ENCODE assay signal across 21 cellular contexts in genomic region chr3:9078561-9079240, GRCh38.
DNase-seq lines count a peak whose midpoint lies in the region; ATAC-seq, FAIRE-seq and TF ChIP-seq lines count a peak whose summit lies in the region.
"Had no signal": no experiment of that assay in that cellular context is flagged by ENCODE, and none has a peak within 500 bp of the region (broad histone marks: within the 10 kb centered on the region; RNA-seq: fewer than 3 reads in every experiment).

No MANE protein-coding gene starts in this region.

- POLR2A ChIA-PET in HepG2 (lab: Yijun Ruan, JAX): no interaction called here
- POLR2A ChIA-PET in T-cell (lab: Charles Lee): no interaction called here
- POLR2A ChIA-PET in CD8-positive, alpha-beta T cell (lab: Charles Lee): no interaction called here

- no peaks in the 10 kb centered on the region for H3K27me3 Mint-ChIP-seq in T-cell
- H3K27me3 Mint-ChIP-seq in CD8-positive, alpha-beta T cell (ENCODE audit: low read depth): no peaks in the 10 kb centered on the region
- H3K27me3 Mint-ChIP-seq: T-helper 17 cell had no signal

- 0 out of 2 replicates have a peak, but pooled peaks have one; percentile 15 for TF ChIP-seq CTCF in HepG2 (CRISPR knock-in tag; IDR thresholded peaks at IDR 0.05)
- TF ChIP-seq CTCF in right lobe of liver (IDR thresholded peaks at IDR 0.05): no peak
- TF ChIP-seq CTCF in epithelial cell of proximal tubule (conservative IDR thresholded peaks at IDR 0.05; ENCODE audit: low read depth, low read length): peak; percentile 40
- TF ChIP-seq CTCF in thoracic aorta (IDR thresholded peaks at IDR 0.05): peak; percentile 11
- TF ChIP-seq CTCF in CD8-positive, alpha-beta T cell (IDR thresholded peaks at IDR 0.05): no peak

- ATAC-seq in HepG2 (peak; percentile 95; the same call in 2 of the 3 replicates), right lobe of liver (no peak), thoracic aorta (ENCODE audit: insufficient number of reproducible peaks, low FRiP score, low read depth) (no peak), T-cell (replicated peaks in 1 of 4) (no peak)
- ATAC-seq in CD8-positive, alpha-beta T cell: no peak
- ATAC-seq: psoas muscle, T-helper 17 cell had no signal

- H3K36me3 ChIP-seq in HepG2 (replicated peaks in 1 of 2; ENCODE audit: control insufficient read depth in 1 of 2, insufficient read depth in 2 of 2, low read length in 2 of 2) (no peaks in the 10 kb centered on the region), right lobe of liver (no peaks in the 10 kb centered on the region), thoracic aorta (no peaks in the 10 kb centered on the region)
- no peaks in the 10 kb centered on the region for H3K36me3 ChIP-seq in CD8-positive, alpha-beta T cell (ENCODE audit: insufficient read depth, low read length)
- H3K36me3 ChIP-seq: transverse colon had no signal

- WGBS in HepG2 (ENCODE audit: low lambda C conversion rate): 36% methylated on average over 5 of the region's 5 CpGs
- 69% methylated on average over 4 of the region's 5 CpGs for WGBS in right lobe of liver (ENCODE audit: insufficient coverage, low coverage, low lambda C conversion rate, missing lambda C conversion rate)

- no peak for FAIRE-seq in HepG2 (lab: Jason Lieb, UNC)
- FAIRE-seq: islet of Langerhans had no signal

- in situ Hi-C loops in HepG2 (cut with HindIII; ENCODE audit: extremely low pct_ligation_motif_present, low pct_unique_long_range_greater_than_20kb): no loop called here

- no peak overlapping the region for H3K27ac Mint-ChIP-seq in T-cell
- H3K27ac Mint-ChIP-seq in CD8-positive, alpha-beta T cell: no peak overlapping the region
- H3K27ac Mint-ChIP-seq: activated T-helper 2 cell treated with anti-CD3 and anti-CD28 coated beads, Interferon-gamma antibody, Interleukin-2, Interleukin-4, amounts not matched to agents 10 μg/mL and 5 μg/mL and 100 μg/mL, durations not matched to agents 14 hours and 24 hours and 36 hours; T-helper 17 cell had no signal

- no peak overlapping the region for H3K9ac ChIP-seq in HepG2 (ENCODE audit: insufficient read depth, low read depth, low read length)

- no peaks in the 10 kb centered on the region for H3K27me3 ChIP-seq in HepG2 (ENCODE audit: control insufficient read depth in 1 of 2, insufficient read depth in 2 of 2, low read length in 2 of 2)
- H3K27me3 ChIP-seq in right lobe of liver: no peaks in the 10 kb centered on the region
- H3K27me3 ChIP-seq in thoracic aorta (replicated peaks; ENCODE audit: insufficient read depth): no peaks in the 10 kb centered on the region
- no peaks in the 10 kb centered on the region for H3K27me3 ChIP-seq in CD8-positive, alpha-beta T cell (ENCODE audit: insufficient read depth, low read length)
- H3K27me3 ChIP-seq: transverse colon had no signal

- no TSS peak for BruUV-seq in HepG2 (replicated peaks; lab: Mats Ljungman, UMichigan)

- H3K4me3 Mint-ChIP-seq in T-cell: no peak overlapping the region
- no peak overlapping the region for H3K4me3 Mint-ChIP-seq in CD8-positive, alpha-beta T cell
- H3K4me3 Mint-ChIP-seq: T-helper 17 cell had no signal

- no peaks in the 10 kb centered on the region for H4K20me1 ChIP-seq in HepG2 (ENCODE audit: insufficient read depth, low read length)

- TF ChIP-seq POLR2A in HepG2 (IDR thresholded peaks at IDR 0.05; ENCODE audit: insufficient read depth in 1 of 2, low read depth in 2 of 2, low read length in 2 of 2) (no peak), right lobe of liver (IDR thresholded peaks at IDR 0.05) (no peak)

- no peaks in the 10 kb centered on the region for H3K4me1 Mint-ChIP-seq in T-cell
- H3K4me1 Mint-ChIP-seq in CD8-positive, alpha-beta T cell (ENCODE audit: low read depth): no peaks in the 10 kb centered on the region
- H3K4me1 Mint-ChIP-seq: T-helper 17 cell had no signal

- no peak overlapping the region for H3K4me3 ChIP-seq in HepG2 (replicated peaks in 1 of 3; ENCODE audit: insufficient read depth in 1 of 3, low read depth in 2 of 3, low read length in 3 of 3)
- H3K4me3 ChIP-seq in right lobe of liver: no peak overlapping the region
- H3K4me3 ChIP-seq in epithelial cell of proximal tubule (ENCODE audit: low read depth, low read length): no peak overlapping the region
- H3K4me3 ChIP-seq in thoracic aorta: no peak overlapping the region
- H3K4me3 ChIP-seq in CD8-positive, alpha-beta T cell (ENCODE audit: low read depth, low read length): no peak overlapping the region
- H3K4me3 ChIP-seq: psoas muscle, transverse colon had no signal

- no peak overlapping the region for H2AFZ ChIP-seq in HepG2 (ENCODE audit: low read length)

- H3K79me2 ChIP-seq in HepG2 (ENCODE audit: insufficient read depth, low read length): no peaks in the 10 kb centered on the region

- H3K4me2 ChIP-seq in HepG2 (ENCODE audit: low read depth, low read length): no peak overlapping the region

- H3K27ac ChIP-seq in HepG2 (ENCODE audit: extremely low read length, insufficient read depth, low read length): no peak overlapping the region
- H3K27ac ChIP-seq in right lobe of liver: no peak overlapping the region
- no peak overlapping the region for H3K27ac ChIP-seq in thoracic aorta
- no peak overlapping the region for H3K27ac ChIP-seq in CD8-positive, alpha-beta T cell (ENCODE audit: low read depth, low read length)
- H3K27ac ChIP-seq: psoas muscle, transverse colon had no signal

- no peaks in the 10 kb centered on the region for H3K36me3 Mint-ChIP-seq in T-cell
- no peaks in the 10 kb centered on the region for H3K36me3 Mint-ChIP-seq in CD8-positive, alpha-beta T cell

- no peak for TF ChIP-seq EP300 in HepG2 (IDR thresholded peaks at IDR 0.05; ENCODE audit: low read depth in 2 of 2, low read length in 2 of 2)
- no peak for TF ChIP-seq EP300 in HepG2 (CRISPR knock-in tag; IDR thresholded peaks at IDR 0.05; ENCODE audit: borderline replicate concordance)

- intact Hi-C loops in HepG2 (cut with micrococcal nuclease; ENCODE audit: unreplicated experiment): no loop called here
- intact Hi-C loops in right lobe of liver (cut with DNase I): no loop called here
- intact Hi-C loops in CD8-positive, alpha-beta T cell (cut with DNase I, micrococcal nuclease): no loop called here

- H3K4me1 ChIP-seq in HepG2 (ENCODE audit: insufficient read depth, low read length) (no peaks in the 10 kb centered on the region), right lobe of liver (no peaks in the 10 kb centered on the region), thoracic aorta (ENCODE audit: control insufficient read depth in 1 of 2, low read depth in 2 of 2) (no peaks in the 10 kb centered on the region)
- H3K4me1 ChIP-seq in CD8-positive, alpha-beta T cell (ENCODE audit: insufficient read depth, low read length): no peaks in the 10 kb centered on the region
- H3K4me1 ChIP-seq: psoas muscle, transverse colon had no signal

- no peak for TF ChIP-seq RAD21 in HepG2 (CRISPR knock-in tag; IDR thresholded peaks at IDR 0.05)

- DNase-seq in HepG2 (ENCODE audit: low spot score): peak; percentile 9
- no peak for DNase-seq in right lobe of liver
- peak; percentile 8 for DNase-seq in NAMALWA (ENCODE audit: low spot score)
- no peak for DNase-seq in epithelial cell of proximal tubule (ENCODE audit: low read depth)
- DNase-seq in thoracic aorta (ENCODE audit: low spot score): no peak
- no peak for DNase-seq in superior temporal gyrus (ENCODE audit: extremely low spot score)
- no peak for DNase-seq in T-cell
- DNase-seq in CD8-positive, alpha-beta T cell: no peak
- DNase-seq: activated CD4-positive, alpha-beta T cell treated with anti-CD3 and anti-CD28 coated beads, Interleukin-2, amount 50 U/mL, for 1 hour; AML-193; DMS153; effector CD4-positive, alpha-beta T cell; foreskin melanocyte; NCI-H1105; NCI-H446 treated with DMSO at 0.1 percent for 48 hours; psoas muscle; RPMI8226; T-helper 17 cell; transverse colon had no signal

- no peaks in the 10 kb centered on the region for H3K9me3 Mint-ChIP-seq in T-cell
- H3K9me3 Mint-ChIP-seq in CD8-positive, alpha-beta T cell: no peaks in the 10 kb centered on the region
- H3K9me3 Mint-ChIP-seq: activated T-helper 2 cell treated with anti-CD3 and anti-CD28 coated beads, Interferon-gamma antibody, Interleukin-2, Interleukin-4, amounts not matched to agents 10 μg/mL and 5 μg/mL and 100 μg/mL, durations not matched to agents 14 hours and 24 hours and 36 hours had no signal

- H3K9me3 ChIP-seq in HepG2 (ENCODE audit: low read length) (no peaks in the 10 kb centered on the region), right lobe of liver (no peaks in the 10 kb centered on the region), thoracic aorta (no peaks in the 10 kb centered on the region)
- no peaks in the 10 kb centered on the region for H3K9me3 ChIP-seq in CD8-positive, alpha-beta T cell (ENCODE audit: low read length)
- H3K9me3 ChIP-seq: psoas muscle, transverse colon had no signal

- CTCF ChIA-PET in HepG2 (lab: Yijun Ruan, JAX; ENCODE audit: low intra/inter-chr PET ratio, low total read pairs) (interaction anchor here (1.1 kb wide), 1 partner anchor 107 kb away, joined by 4 read pairs; no protein-coding TSS in a partner anchor), T-cell (lab: Charles Lee) (no interaction called here)
- CTCF ChIA-PET in CD8-positive, alpha-beta T cell (lab: Charles Lee): no interaction called here

TF ChIP-seq in HepG2, 621 proteins besides CTCF, POLR2A, EP300 and RAD21 (continues in another document):
- TF ChIP-seq ZNF629 (CRISPR knock-in tag; conservative IDR thresholded peaks at IDR 0.05): peak; percentile 45; the same call in 1 of the 2 replicates
- no peak for TF ChIP-seq SKI (IDR thresholded peaks at IDR 0.05; ENCODE audit: partially characterized antibody)
- no peak for TF ChIP-seq THRA (CRISPR knock-in tag; IDR thresholded peaks at IDR 0.05; ENCODE audit: borderline replicate concordance)
- no peak for TF ChIP-seq TIGD3 (CRISPR knock-in tag; IDR thresholded peaks at IDR 0.05; ENCODE audit: borderline replicate concordance)

Comparison
In these comparisons a context has a peak if more than half of its experiments do, and no peak if none do; other contexts are left out.
1. DNase-seq: peak in HepG2 (single experiment) and NAMALWA (single experiment); none in right lobe of liver (0 of 3), epithelial cell of proximal tubule (single experiment), thoracic aorta (single experiment), superior temporal gyrus (single experiment), T-cell (0 of 34) and CD8-positive, alpha-beta T cell (0 of 7).
2. CTCF ChIP-seq: peak in HepG2 (single experiment), epithelial cell of proximal tubule (single experiment) and thoracic aorta (single experiment); none in right lobe of liver (0 of 4) and CD8-positive, alpha-beta T cell (single experiment).